ENCODE assay signal across 8 cellular contexts in genomic region chr4:109303141-109303499, GRCh38. TPM values are rescaled to one million over a fixed set of nuclear protein-coding genes. Genes with fewer than 3 reads are reported as not detected.
A peak's percentile ranks its signal among the peaks of the same experiment; 100 is the strongest.
DNase-seq lines count a peak whose midpoint lies in the region; ATAC-seq, FAIRE-seq and TF ChIP-seq lines count a peak whose summit lies in the region.

No MANE protein-coding gene starts in this region.

- H3K4me3 ChIP-seq in BJ (ENCODE audit: low read depth, low read length) (peak overlapping the region; percentile 36), MM.1S (ENCODE audit: low read length) (peak overlapping the region; percentile 82), endothelial cell of umbilical vein (replicated peaks in 1 of 3; ENCODE audit: insufficient read depth in 1 of 3, low read depth in 1 of 3, low read length in 3 of 3) (peak overlapping the region; percentile 12 to 64 (median 38))

- TF ChIP-seq CTCF in BJ (IDR thresholded peaks at IDR 0.05; ENCODE audit: insufficient read depth, low read depth, low read length) (no peak), MM.1S (IDR thresholded peaks at IDR 0.05; ENCODE audit: low read length) (no peak), endothelial cell of umbilical vein (IDR thresholded peaks at IDR 0.05; ENCODE audit: extremely low read depth in 1 of 2, insufficient read depth in 1 of 2, low read depth in 1 of 2, low read length in 2 of 2) (no peak), nephron (IDR thresholded peaks at IDR 0.05; ENCODE audit: unreplicated experiment in 3 of 3) (no peak)

- H3K36me3 ChIP-seq in BJ (ENCODE audit: control insufficient read depth, insufficient read depth, low read length) (no peaks in the 10 kb centered on the region), MM.1S (replicated peaks; ENCODE audit: insufficient read depth, low read length) (no peaks in the 10 kb centered on the region), endothelial cell of umbilical vein (ENCODE audit: control insufficient read depth in 2 of 2, extremely low read depth in 1 of 2, insufficient read depth in 2 of 2, low read length in 2 of 2) (no peaks in the 10 kb centered on the region)

- ATAC-seq in GM19395 (IDR thresholded peaks at IDR 0.05; ENCODE audit: unreplicated experiment) = no peak

- peak overlapping the region; percentile 99; the same call in 1 of the 2 replicates for H2AFZ ChIP-seq in MM.1S (ENCODE audit: low read length)
- H2AFZ ChIP-seq in endothelial cell of umbilical vein (ENCODE audit: low read depth, low read length) = peak overlapping the region; percentile 99

- no peak for FAIRE-seq in endothelial cell of umbilical vein (lab: Jason Lieb, UNC)

- CTCF ChIA-PET in BJ (lab: Yijun Ruan, JAX) (no interaction called here), endothelial cell of umbilical vein (lab: Charles Lee) (interaction anchor here (0.7 to 2.0 kb wide), 5 partner anchors 10 to 473 kb away, joined by 3 to 9 read pairs (median 5); no protein-coding TSS in a partner anchor)

- H3K27me3 ChIP-seq in BJ (ENCODE audit: control insufficient read depth, insufficient read depth, low read length) (peaks cover 26% of the 10 kb centered on the region), MM.1S (replicated peaks; ENCODE audit: insufficient read depth, low read length) (0 out of 2 replicates have a peak, but pooled peaks cover 4% of the 10 kb centered on the region), endothelial cell of umbilical vein (ENCODE audit: control insufficient read depth in 2 of 2, insufficient read depth in 2 of 2, low read length in 2 of 2) (peaks cover 24 to 42% of the 10 kb centered on the region in 2 experiments)

- H4K20me1 ChIP-seq in MM.1S (ENCODE audit: insufficient read depth, low read length) (no peaks in the 10 kb centered on the region), endothelial cell of umbilical vein (replicated peaks; ENCODE audit: control insufficient read depth, extremely low read depth, insufficient read depth, low read length) (no peaks in the 10 kb centered on the region)

- no peaks in the 10 kb centered on the region for H3K9me2 ChIP-seq in MM.1S (replicated peaks; ENCODE audit: insufficient read depth, low read length)

- dilution Hi-C loops in endothelial cell of umbilical vein (cut with MboI; ENCODE audit: extremely low pct_ligation_motif_present, low sequenced_read_pairs) = no loop called here

- no peaks in the 10 kb centered on the region for H3K9me1 ChIP-seq in endothelial cell of umbilical vein (replicated peaks; ENCODE audit: control insufficient read depth, extremely low read depth, insufficient read depth, low read length)

- H3K9me3 ChIP-seq in MM.1S (replicated peaks; ENCODE audit: insufficient read depth, low read length) (no peaks in the 10 kb centered on the region), endothelial cell of umbilical vein (replicated peaks; ENCODE audit: control insufficient read depth, insufficient read depth, low read length) (no peaks in the 10 kb centered on the region)

- H3K4me1 Mint-ChIP-seq in nephron = peaks cover 24% of the 10 kb centered on the region

- TF ChIP-seq POLR2A in endothelial cell of umbilical vein (IDR thresholded peaks at IDR 0.05; ENCODE audit: low read depth, low read length) = no peak

- H3K79me2 ChIP-seq in MM.1S (ENCODE audit: low read length) = no peaks in the 10 kb centered on the region
- no peaks in the 10 kb centered on the region for H3K79me2 ChIP-seq in endothelial cell of umbilical vein (ENCODE audit: control insufficient read depth, insufficient read depth, low read length)

- peaks cover 5% of the 10 kb centered on the region; the same call in 1 of the 2 replicates for H3F3A ChIP-seq in MM.1S (ENCODE audit: insufficient read depth, low read length)

- intact Hi-C loops in endothelial cell of umbilical vein (cut with micrococcal nuclease) = loop anchor here (2.0 to 10.0 kb wide), 5 partner anchors 104 to 618 kb away; no protein-coding TSS in a partner anchor

- peaks cover 3% of the 10 kb centered on the region; the same call in 1 of the 2 replicates for H3K4me1 ChIP-seq in MM.1S (ENCODE audit: low read length)
- peaks cover 16% of the 10 kb centered on the region for H3K4me1 ChIP-seq in endothelial cell of umbilical vein (ENCODE audit: control insufficient read depth, extremely low read depth, insufficient read depth, low read length)

- peak overlapping the region; percentile 84 to 93 (median 91) for H3K4me3 Mint-ChIP-seq in nephron

- DNase-seq in BJ (ENCODE audit: low read depth) (no peak), MM.1S (no peak), endothelial cell of umbilical vein (ENCODE audit: low read depth, low spot score) (peak; percentile 42), NCI-H748 (lab: John Stamatoyannopoulos, UW; ENCODE audit: unreplicated experiment) (no peak), islet precursor cell (no peak), D341Med (ENCODE audit: low spot score) (no peak)

- H3K27me3 Mint-ChIP-seq in nephron (ENCODE audit: low read depth) = peaks cover 10% of the 10 kb centered on the region

- H3K36me3 Mint-ChIP-seq in nephron (ENCODE audit: low read depth) = peaks cover 7% of the 10 kb centered on the region

- H3K9ac ChIP-seq in MM.1S (ENCODE audit: low read length) (no peak overlapping the region), endothelial cell of umbilical vein (replicated peaks; ENCODE audit: extremely low read depth, insufficient read depth, low read length) (peak overlapping the region; percentile 33)

- H3K27ac ChIP-seq in MM.1S (ENCODE audit: low read length) = no peak overlapping the region
- H3K27ac ChIP-seq in endothelial cell of umbilical vein (ENCODE audit: insufficient read depth, low read depth, low read length) = no peak overlapping the region

- H3K27ac Mint-ChIP-seq in nephron = peak overlapping the region; percentile 80 to 95 (median 88)

- BruUV-seq in endothelial cell of umbilical vein (replicated peaks; lab: Mats Ljungman, UMichigan) = no TSS peak

- POLR2A ChIA-PET in BJ (lab: Charles Lee) = no interaction called here
- POLR2A ChIA-PET in endothelial cell of umbilical vein (lab: Charles Lee) = interaction anchor here (0.9 kb wide), 1 partner anchor 469 kb away, joined by 3 read pairs; no protein-coding TSS in a partner anchor

- peak overlapping the region; percentile 98; the same call in 1 of the 2 replicates for H3K4me2 ChIP-seq in MM.1S (ENCODE audit: low read depth, low read length)
- H3K4me2 ChIP-seq in endothelial cell of umbilical vein (ENCODE audit: insufficient read depth, low read length) = peak overlapping the region; percentile 98

- H3K9me3 Mint-ChIP-seq in nephron = no peaks in the 10 kb centered on the region

TF ChIP-seq in endothelial cell of umbilical vein, 7 proteins besides CTCF, POLR2A, EP300 and RAD21:
- TF ChIP-seq JUN (IDR thresholded peaks at IDR 0.05; ENCODE audit: borderline replicate concordance, insufficient read depth, insufficient read length, low read depth) = no peak
- no peak for TF ChIP-seq FOS (IDR thresholded peaks at IDR 0.05; ENCODE audit: borderline replicate concordance, insufficient read depth, low read length)
- TF ChIP-seq MYC (IDR thresholded peaks at IDR 0.05; ENCODE audit: low read depth, low read length) = no peak
- TF ChIP-seq POLR2AphosphoS5 (IDR thresholded peaks at IDR 0.05; ENCODE audit: insufficient read depth, low read depth, low read length) = no peak

RNA-seq across cellular contexts. Expression of gene COL25A1, which starts 0.7 kb away (rescaled TPM):
- polyA plus RNA-seq in BJ (2011; rRNA removed) (0.09 TPM in 1 of 2 replicates, not detected in the other), endothelial cell of umbilical vein (0.03 and 0.21 TPM in 2 replicates)
- polyA minus RNA-seq in BJ (2011; rRNA and poly(A)+ RNA removed) = not detected in 2 replicates
- total RNA-seq in endothelial cell of umbilical vein = 3.5 and 3.9 TPM in 2 replicates
- polyA plus RNA-seq in endothelial cell of umbilical vein (2011; cell fraction: cytosol; rRNA removed) = 0.04 and 0.06 TPM in 2 replicates
- polyA plus RNA-seq in endothelial cell of umbilical vein (2011; cell fraction: nucleus; rRNA removed) = 0.25 and 0.45 TPM in 2 replicates
- 0.51 and 0.76 TPM in 2 replicates for polyA plus RNA-seq in endothelial cell of umbilical vein (2012)
- polyA minus RNA-seq in endothelial cell of umbilical vein = 0.32 and 0.47 TPM in 2 replicates
- polyA minus RNA-seq in endothelial cell of umbilical vein (2011; cell fraction: cytosol; rRNA and poly(A)+ RNA removed) = 25.2 TPM
- 1.0 and 1.9 TPM in 2 replicates for polyA minus RNA-seq in endothelial cell of umbilical vein (2011; cell fraction: nucleus; rRNA and poly(A)+ RNA removed)
